6 cellular contexts compared by ENCODE assay signal in genomic region chr2:113500725-113501038, GRCh38. TPM values are rescaled to one million over a fixed set of nuclear protein-coding genes. Genes with fewer than 3 reads are reported as not detected.
"Had no signal": no experiment of that assay in that cellular context is flagged by ENCODE, and none has a peak within 500 bp of the region (broad histone marks: within the 10 kb centered on the region; RNA-seq: fewer than 3 reads in every experiment).

No MANE protein-coding gene starts in this region.

RNA-seq across cellular contexts. Expression of gene FOXD4L1, which starts 2.2 kb away (rescaled TPM):
- total RNA-seq: ascending aorta, chondrocyte, dermis microvascular lymphatic vessel endothelial cell, prostate gland, Right ventricle myocardium inferior had no signal
- polyA plus RNA-seq: hepatocyte had no signal
